8 cellular contexts compared by ENCODE assay signal in the genomic region with DNA sequence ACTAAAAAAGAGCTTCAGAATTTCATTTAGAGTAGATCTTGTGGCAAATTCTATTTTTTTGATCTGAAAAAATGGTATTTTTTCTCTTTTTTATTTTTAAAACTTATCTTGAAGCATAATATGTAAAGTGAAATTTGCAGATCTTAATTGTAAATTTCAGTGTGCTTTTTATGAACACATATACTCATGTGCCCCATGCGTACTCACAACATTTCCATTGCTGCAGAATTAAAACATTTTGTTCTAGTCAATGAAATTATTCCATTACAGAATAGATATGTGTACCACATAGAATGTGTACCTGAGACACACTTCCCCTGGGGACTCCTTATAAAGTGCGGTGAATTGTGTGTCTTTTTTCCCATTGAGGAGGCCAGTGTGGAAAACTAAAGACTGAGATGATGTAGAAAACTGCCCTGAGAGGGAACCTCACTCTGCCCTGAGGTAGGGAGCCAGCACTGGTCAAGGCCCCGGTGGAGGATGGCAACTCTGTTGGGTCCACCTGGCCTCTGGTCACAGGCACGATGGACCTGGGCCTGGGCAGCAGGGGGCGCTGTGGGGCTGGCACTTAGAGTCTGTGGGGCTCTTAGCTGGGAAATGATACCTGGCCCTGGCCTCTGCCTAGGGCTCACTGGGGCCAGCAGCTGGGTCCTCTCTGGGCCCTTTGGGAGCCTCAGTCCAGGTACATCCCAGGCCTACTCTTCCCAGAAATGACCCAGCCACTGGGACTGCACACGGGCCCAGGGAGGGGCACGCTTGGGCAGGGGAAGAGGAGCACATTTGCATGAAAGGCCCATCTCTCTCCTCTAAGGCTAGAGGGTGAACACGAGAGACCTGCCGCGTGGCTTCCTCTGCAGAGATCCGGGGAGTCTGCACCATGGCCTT.
DNase-seq lines count a peak whose midpoint lies in the region; ATAC-seq and TF ChIP-seq lines count a peak whose summit lies in the region.

No MANE protein-coding gene starts in this region.

- no peaks in the 10 kb centered on the region for H3K36me3 ChIP-seq in GM23248 (ENCODE audit: low read depth)
- no peaks in the 10 kb centered on the region for H3K36me3 ChIP-seq in Panc1 (ENCODE audit: control insufficient read depth, insufficient read depth, low read length)

- in situ Hi-C loops in GM23248 (cut with MboI) (no loop called here), Panc1 (cut with HindIII; ENCODE audit: low pct_unique_long_range_greater_than_20kb, low sequenced_read_pairs) (no loop called here)

- H3K4me1 Mint-ChIP-seq in activated naive CD8-positive, alpha-beta T cell treated with anti-CD3 and anti-CD28 coated beads, Interleukin-2, amount 50 U/mL, for 24 hours: no peaks in the 10 kb centered on the region

- CTCF ChIA-PET in Panc1 (lab: Charles Lee): interaction anchor here (0.6 to 0.7 kb wide), 3 partner anchors 17 to 181 kb away, joined by 3 read pairs; no protein-coding TSS in a partner anchor

- BruUV-seq in Panc1 (replicated peaks; lab: Mats Ljungman, UMichigan): no TSS peak

- ATAC-seq in Panc1 (peak; percentile 90), HG03039 (IDR thresholded peaks at IDR 0.05; ENCODE audit: unreplicated experiment) (no peak)
- peak; percentile 72 for ATAC-seq in activated naive CD8-positive, alpha-beta T cell treated with anti-CD3 and anti-CD28 coated beads, Interleukin-2, amount 50 U/mL, for 24 hours

- no peak overlapping the region for H2AFZ ChIP-seq in GM23248

- POLR2A ChIA-PET in Panc1 (lab: Charles Lee): no interaction called here

- no peaks in the 10 kb centered on the region for H3K9me2 ChIP-seq in GM23248 (ENCODE audit: insufficient read depth)

- H3K4me2 ChIP-seq in GM23248 (ENCODE audit: unreplicated experiment): no peak overlapping the region

- H3K4me3 Mint-ChIP-seq in activated naive CD8-positive, alpha-beta T cell treated with anti-CD3 and anti-CD28 coated beads, Interleukin-2, amount 50 U/mL, for 24 hours: no peak overlapping the region

- no peaks in the 10 kb centered on the region for H3F3A ChIP-seq in GM23248 (ENCODE audit: insufficient read depth)

- TF ChIP-seq CTCF in C4-2B (conservative IDR thresholded peaks at IDR 0.05) (peak; percentile 95), Panc1 (IDR thresholded peaks at IDR 0.05) (peak; percentile 86)

- H3K27ac ChIP-seq in C4-2B (no peak overlapping the region; the same call in 1 of the 2 replicates), GM23248 (no peak overlapping the region), Panc1 (ENCODE audit: low read length) (no peak overlapping the region)

- intact Hi-C loops in Panc1 (cut with micrococcal nuclease; ENCODE audit: unreplicated experiment): no loop called here

- H3K36me3 Mint-ChIP-seq in activated naive CD8-positive, alpha-beta T cell treated with anti-CD3 and anti-CD28 coated beads, Interleukin-2, amount 50 U/mL, for 24 hours (ENCODE audit: low read depth): no peaks in the 10 kb centered on the region

- H3K27me3 ChIP-seq in GM23248 (replicated peaks; ENCODE audit: insufficient read depth) (peaks cover 16% of the 10 kb centered on the region), Panc1 (ENCODE audit: control insufficient read depth, insufficient read depth, low read length) (peaks cover 2% of the 10 kb centered on the region; the same call in 1 of the 2 replicates)

- H3K27ac Mint-ChIP-seq in activated naive CD8-positive, alpha-beta T cell treated with anti-CD3 and anti-CD28 coated beads, Interleukin-2, amount 50 U/mL, for 24 hours: no peak overlapping the region

- no peaks in the 10 kb centered on the region for H3K4me1 ChIP-seq in GM23248 (ENCODE audit: insufficient read depth)
- no peaks in the 10 kb centered on the region for H3K4me1 ChIP-seq in Panc1 (ENCODE audit: control insufficient read depth, insufficient read depth, low read length)

- no peaks in the 10 kb centered on the region for H3K79me2 ChIP-seq in GM23248 (ENCODE audit: insufficient read depth)

- WGBS in GM23248 (ENCODE audit: low coverage in 1 of 2, low lambda C conversion rate in 2 of 2, missing lambda C conversion rate in 2 of 2), 2 experiments: 47 to 48% methylated on average over 11 of the region's 11 CpGs

- no peaks in the 10 kb centered on the region for H4K20me1 ChIP-seq in GM23248 (ENCODE audit: insufficient read depth)

- no peak overlapping the region for H3K9ac ChIP-seq in GM23248

- no peaks in the 10 kb centered on the region for H3K9me3 Mint-ChIP-seq in activated naive CD8-positive, alpha-beta T cell treated with anti-CD3 and anti-CD28 coated beads, Interleukin-2, amount 50 U/mL, for 24 hours

- H3K4me3 ChIP-seq in GM23248 (no peak overlapping the region), Panc1 (ENCODE audit: low read depth in 2 of 2, low read length in 2 of 2) (no peak overlapping the region)

- H3K9me3 ChIP-seq in GM23248 (ENCODE audit: low read depth) (no peaks in the 10 kb centered on the region), Panc1 (ENCODE audit: control insufficient read depth, insufficient read depth, low read depth, low read length) (no peaks in the 10 kb centered on the region)

- peaks cover 23% of the 10 kb centered on the region for H3K27me3 Mint-ChIP-seq in activated naive CD8-positive, alpha-beta T cell treated with anti-CD3 and anti-CD28 coated beads, Interleukin-2, amount 50 U/mL, for 24 hours

- DNase-seq in GM23248 (peak; percentile 43), Panc1 (ENCODE audit: low read depth, low spot score) (peak; percentile 24), iPS DF 19.7 (ENCODE audit: low read depth, low spot score) (peak; percentile 12), epidermal melanocyte (ENCODE audit: insufficient read length, low spot score) (no peak)
- DNase-seq in activated naive CD8-positive, alpha-beta T cell treated with anti-CD3 and anti-CD28 coated beads, Interleukin-2, amount 50 U/mL, for 24 hours: peak; percentile 77
- DNase-seq in stimulated activated CD4-positive, alpha-beta T cell treated with anti-CD3 and anti-CD28 coated beads, Interleukin-12 subunit alpha, Interleukin-12 subunit beta, amount 100 ng/mL, for 48 hours (ENCODE audit: low read depth in 2 of 3, low spot score in 1 of 3): peak; percentile 42 to 67 (median 63)
